28 cellular contexts compared by ENCODE assay signal in the genomic region with DNA sequence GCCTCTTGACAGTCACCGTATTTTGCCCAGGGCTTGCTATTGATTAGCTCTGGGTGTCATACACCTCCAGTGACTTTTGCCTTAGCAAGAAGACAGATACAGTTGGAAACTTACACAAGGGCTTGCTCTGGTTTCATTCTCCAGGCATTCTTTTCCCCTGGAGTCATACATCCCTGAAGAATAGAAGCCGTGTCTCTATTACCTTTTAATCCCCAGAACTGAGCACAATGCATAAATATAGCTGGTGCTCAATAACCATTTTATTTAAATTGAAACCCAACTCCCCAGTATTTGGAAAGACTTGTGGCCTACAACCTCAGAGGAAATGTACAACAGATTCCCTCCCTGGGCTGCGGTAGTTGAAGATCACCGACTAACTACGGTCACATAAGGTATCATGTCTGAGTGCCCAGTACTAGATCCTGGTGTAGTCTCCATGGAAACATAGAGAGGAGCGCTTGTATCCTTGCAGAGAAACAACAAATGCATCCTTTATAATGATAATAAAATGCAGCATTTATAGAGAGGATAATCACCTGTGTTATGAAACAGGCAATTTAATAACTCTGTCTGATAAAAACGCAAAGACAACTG.
"Had no signal": no experiment of that assay in that cellular context is flagged by ENCODE, and none has a peak within 500 bp of the region (broad histone marks: within the 10 kb centered on the region; RNA-seq: fewer than 3 reads in every experiment).

No MANE protein-coding gene starts in this region.

- ATAC-seq: naive thymus-derived CD4-positive, alpha-beta T cell; natural killer cell; pancreas; right cardiac atrium; right lobe of liver; stimulated activated memory B cell treated with anti-CD40 and anti-IgM and Interleukin-4, amounts not matched to agents 10 μg/mL and 1 μg/mL and 100 μg/mL, for 72 hours had no signal

- H3K4me1 ChIP-seq: pancreas, prostate gland, right lobe of liver, sigmoid colon, spleen, stomach, suprapubic skin, testis, tibial nerve, upper lobe of left lung, vagina had no signal

- H3K36me3 ChIP-seq: neutrophil, pancreas, prostate gland, right lobe of liver, sigmoid colon, spleen, stomach, suprapubic skin, tibial nerve, upper lobe of left lung, vagina had no signal

- H3K27ac ChIP-seq: neutrophil, pancreas, prostate gland, right lobe of liver, sigmoid colon, skin epidermis, spleen, stomach, suprapubic skin, testis, tibial nerve, upper lobe of left lung, vagina had no signal

- H3K27me3 Mint-ChIP-seq: naive thymus-derived CD4-positive, alpha-beta T cell; stimulated activated memory B cell treated with anti-CD40 and anti-IgM and Interleukin-4, amounts not matched to agents 10 μg/mL and 1 μg/mL and 100 μg/mL, for 72 hours; stimulated activated naive CD8-positive, alpha-beta T cell treated with anti-CD3 and anti-CD28 coated beads, Interleukin-15, Interleukin-2, amounts not matched to agents 100 ng/mL and 50 ng/mL, for 24 hours had no signal

- H3K9me3 ChIP-seq: neutrophil, pancreas, prostate gland, right lobe of liver, sigmoid colon, spleen, stomach, suprapubic skin, testis, tibial nerve, upper lobe of left lung, vagina had no signal

- H3K27ac Mint-ChIP-seq: naive thymus-derived CD4-positive, alpha-beta T cell; natural killer cell; nephron; stimulated activated memory B cell treated with anti-CD40 and anti-IgM and Interleukin-4, amounts not matched to agents 10 μg/mL and 1 μg/mL and 100 μg/mL, for 72 hours; stimulated activated naive CD8-positive, alpha-beta T cell treated with anti-CD3 and anti-CD28 coated beads, Interleukin-15, Interleukin-2, amounts not matched to agents 100 ng/mL and 50 ng/mL, for 24 hours had no signal

- H3K4me2 ChIP-seq: smooth muscle cell had no signal

- DNase-seq: naive thymus-derived CD4-positive, alpha-beta T cell; natural killer cell; pancreas; right cardiac atrium; right lobe of liver; sigmoid colon; spleen; stimulated activated CD4-positive, alpha-beta T cell treated with anti-CD3 and anti-CD28 coated beads, Interleukin-12 subunit alpha, Interleukin-12 subunit beta, amount 100 ng/mL, for 4 hours; stimulated activated CD4-positive, alpha-beta T cell treated with anti-CD3 and anti-CD28 coated beads, Interleukin-1b, Interleukin-23, amount 100 ng/mL, for 48 hours; stimulated activated CD4-positive, alpha-beta T cell treated with anti-CD3 and anti-CD28 coated beads, Interleukin-4, amount 100 ng/mL, for 1 hour; stimulated activated CD4-positive, alpha-beta T cell treated with anti-CD3 and anti-CD28 coated beads, Interleukin-4, amount 100 ng/mL, for 4 hours; stimulated activated CD8-positive, alpha-beta memory T cell treated with anti-CD3 and anti-CD28 coated beads, Interleukin-4, amount 100 ng/mL, for 48 hours; stimulated activated naive CD4-positive, alpha-beta T cell; stomach; testis; trophoblast cell; upper lobe of left lung had no signal

- H3K27me3 ChIP-seq: neutrophil, pancreas, right lobe of liver, sigmoid colon, spleen, stomach, suprapubic skin, testis, tibial nerve, upper lobe of left lung, vagina had no signal

- H3K4me3 Mint-ChIP-seq: naive thymus-derived CD4-positive, alpha-beta T cell; natural killer cell; nephron; neural crest cell; stimulated activated memory B cell treated with anti-CD40 and anti-IgM and Interleukin-4, amounts not matched to agents 10 μg/mL and 1 μg/mL and 100 μg/mL, for 72 hours; stimulated activated naive CD8-positive, alpha-beta T cell treated with anti-CD3 and anti-CD28 coated beads, Interleukin-15, Interleukin-2, amounts not matched to agents 100 ng/mL and 50 ng/mL, for 24 hours had no signal

- H3K9me3 Mint-ChIP-seq: natural killer cell; neural crest cell; stimulated activated memory B cell treated with anti-CD40 and anti-IgM and Interleukin-4, amounts not matched to agents 10 μg/mL and 1 μg/mL and 100 μg/mL, for 72 hours; stimulated activated naive CD8-positive, alpha-beta T cell treated with anti-CD3 and anti-CD28 coated beads, Interleukin-15, Interleukin-2, amounts not matched to agents 100 ng/mL and 50 ng/mL, for 24 hours had no signal

- H3K4me3 ChIP-seq: pancreas, prostate gland, right lobe of liver, sigmoid colon, skin epidermis, smooth muscle cell, spleen, stomach, suprapubic skin, testis, tibial nerve, upper lobe of left lung, vagina had no signal

- H3K36me3 Mint-ChIP-seq: natural killer cell; stimulated activated memory B cell treated with anti-CD40 and anti-IgM and Interleukin-4, amounts not matched to agents 10 μg/mL and 1 μg/mL and 100 μg/mL, for 72 hours had no signal

- H3K4me1 Mint-ChIP-seq: naive thymus-derived CD4-positive, alpha-beta T cell; natural killer cell; nephron; neural crest cell; stimulated activated memory B cell treated with anti-CD40 and anti-IgM and Interleukin-4, amounts not matched to agents 10 μg/mL and 1 μg/mL and 100 μg/mL, for 72 hours had no signal
